In genomic region chr10:69449841-69450240, GRCh38 we compare ENCODE assay signal across 1 cellular context.
TF ChIP-seq lines count a peak whose summit lies in the region.

No MANE protein-coding gene starts in this region.

TF ChIP-seq in endothelial cell of umbilical vein, 7 proteins besides CTCF, POLR2A, EP300 and RAD21 (continued from another document):
- TF ChIP-seq MAX (IDR thresholded peaks at IDR 0.05; ENCODE audit: insufficient read depth, insufficient read length) = no peak
- TF ChIP-seq FOS (IDR thresholded peaks at IDR 0.05; ENCODE audit: borderline replicate concordance, insufficient read depth, low read length) = no peak
- TF ChIP-seq JUN (IDR thresholded peaks at IDR 0.05; ENCODE audit: borderline replicate concordance, insufficient read depth, insufficient read length, low read depth) = no peak
- no peak for TF ChIP-seq GATA2 (IDR thresholded peaks at IDR 0.05; ENCODE audit: insufficient read depth, insufficient read length, low read depth, low read length)
- TF ChIP-seq MYC (IDR thresholded peaks at IDR 0.05; ENCODE audit: low read depth, low read length) = no peak
